Comparison of ENCODE assay signal across 7 cellular contexts in genomic region chr4:102503301-102503746, GRCh38. TPM values are rescaled to one million over a fixed set of nuclear protein-coding genes. Genes with fewer than 3 reads are reported as not detected.
DNase-seq lines count a peak whose midpoint lies in the region; ATAC-seq and TF ChIP-seq lines count a peak whose summit lies in the region.

No MANE protein-coding gene starts in this region.

- no peak for TF ChIP-seq POLR2A in prostate gland (IDR thresholded peaks at IDR 0.05)

- TF ChIP-seq CTCF in GM12873 (IDR thresholded peaks at IDR 0.05; ENCODE audit: insufficient read depth, low read depth, low read length, missing control alignments) (peak; percentile 6), chondrocyte (IDR thresholded peaks at IDR 0.05) (no peak), prostate gland (IDR thresholded peaks at IDR 0.05) (no peak)

- H3K27me3 Mint-ChIP-seq in chondrocyte (ENCODE audit: low read depth) = no peaks in the 10 kb centered on the region

- H3K9me3 ChIP-seq in prostate gland = no peaks in the 10 kb centered on the region

- no peaks in the 10 kb centered on the region for H3K9me3 Mint-ChIP-seq in chondrocyte (ENCODE audit: low read depth)

- H3K4me3 Mint-ChIP-seq in chondrocyte (ENCODE audit: unreplicated experiment) = peak overlapping the region; percentile 96

- 16% methylated on average over 3 of the region's 3 CpGs for WGBS in prostate gland

- peaks cover 46% of the 10 kb centered on the region for H3K4me1 Mint-ChIP-seq in chondrocyte (ENCODE audit: low read depth)

- DNase-seq in NCI-H1417 treated with DMSO at 0.1 percent for 48 hours (lab: John Stamatoyannopoulos, UW) (peak; percentile 16), chondrocyte (ENCODE audit: low spot score) (no peak), prostate gland (ENCODE audit: low spot score) (no peak), D341Med (ENCODE audit: low spot score) (no peak)

- peak overlapping the region; percentile 1 to 98 for H3K27ac ChIP-seq in prostate gland

- ATAC-seq in GM18498 (IDR thresholded peaks at IDR 0.05; ENCODE audit: unreplicated experiment) = no peak
- ATAC-seq in GM21515 (IDR thresholded peaks at IDR 0.05; ENCODE audit: unreplicated experiment) = no peak

- no peaks in the 10 kb centered on the region for H3K27me3 ChIP-seq in prostate gland (replicated peaks; ENCODE audit: insufficient read depth)

- intact Hi-C loops in prostate gland (cut with DNase I) = loop anchor here (5.0 to 10.0 kb wide), 4 partner anchors 99 to 511 kb away; partner anchors contain the start of genes MANBA and SLC9B1

- no peaks in the 10 kb centered on the region for H3K36me3 Mint-ChIP-seq in chondrocyte (ENCODE audit: low read depth)

- H3K27ac Mint-ChIP-seq in chondrocyte (ENCODE audit: unreplicated experiment) = peak overlapping the region; percentile 28

- no peaks in the 10 kb centered on the region for H3K36me3 ChIP-seq in prostate gland

- peak overlapping the region in 1 of 2 donors; percentile 86 for H3K4me3 ChIP-seq in prostate gland

- H3K4me1 ChIP-seq in prostate gland (replicated peaks) = no peaks in the 10 kb centered on the region

RNA-seq across cellular contexts. Expression of gene NFKB1, which starts 2.2 kb away (rescaled TPM):
- total RNA-seq in chondrocyte (21.6 to 24.4 TPM (median 22.2 TPM) in 3 replicates), prostate gland (10 to 100 TPM; 32.3 to 35.4 TPM)
